9 cellular contexts compared by ENCODE assay signal in the genomic region with DNA sequence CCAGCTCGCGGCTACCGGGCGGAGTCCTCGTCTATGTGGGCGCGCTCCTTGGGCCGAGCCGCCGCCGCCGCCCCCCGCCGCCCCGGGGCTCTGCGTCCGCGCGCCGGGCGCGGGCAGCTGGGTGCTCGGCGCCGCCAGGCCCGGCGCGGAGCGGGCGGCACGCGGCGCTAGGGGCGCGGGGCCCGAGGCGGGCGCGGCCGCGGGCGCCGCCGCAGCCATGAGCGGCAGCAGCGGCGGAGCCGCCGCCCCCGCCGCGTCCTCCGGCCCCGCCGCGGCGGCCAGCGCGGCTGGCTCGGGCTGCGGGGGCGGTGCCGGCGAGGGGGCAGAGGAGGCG. TPM values are rescaled to one million over a fixed set of nuclear protein-coding genes. Genes with fewer than 3 reads are reported as not detected.
DNase-seq lines count a peak whose midpoint lies in the region; ATAC-seq, FAIRE-seq and TF ChIP-seq lines count a peak whose summit lies in the region.
"Had no signal": no experiment of that assay in that cellular context is flagged by ENCODE, and none has a peak within 500 bp of the region (broad histone marks: within the 10 kb centered on the region; RNA-seq: fewer than 3 reads in every experiment).

No MANE protein-coding gene starts in this region.

- in situ Hi-C loops in HAP-1 (cut with MboI; ENCODE audit: low sequenced_read_pairs) = loop anchor here (25.0 kb wide), 1 partner anchor 119 kb away; no protein-coding TSS in a partner anchor

- no peak for ATAC-seq in esophagus mucosa

- H3K27ac ChIP-seq in RWPE1 = peak overlapping the region; percentile 90
- H3K27ac ChIP-seq in kidney (ENCODE audit: low read depth in 2 of 2, low read length in 2 of 2) = peak overlapping the region; percentile 92

- H3K36me3 ChIP-seq in ES-I3 (ENCODE audit: insufficient read depth, low read length) (no peaks in the 10 kb centered on the region), HAP-1 (replicated peaks) (no peaks in the 10 kb centered on the region), kidney (ENCODE audit: control insufficient read depth in 1 of 2, insufficient read depth in 2 of 2, low read length in 2 of 2) (no peaks in the 10 kb centered on the region)

- POLR2A ChIA-PET in RWPE1 (lab: Yijun Ruan, JAX; ENCODE audit: low non-redundant PET) = no interaction called here

- H3K4me3 ChIP-seq in HAP-1 (peak overlapping the region; percentile 73; the same call in 1 of the 2 replicates), kidney (ENCODE audit: low read length in 2 of 2) (no peak overlapping the region)

- FAIRE-seq in kidney (lab: Jason Lieb, UNC) = no peak

- peaks cover 27% of the 10 kb centered on the region for H3K4me1 ChIP-seq in ES-I3 (ENCODE audit: insufficient read depth, low read length)
- no peaks in the 10 kb centered on the region for H3K4me1 ChIP-seq in HAP-1
- H3K4me1 ChIP-seq in kidney (ENCODE audit: control insufficient read depth in 1 of 2, insufficient read depth in 1 of 2, low read depth in 1 of 2, low read length in 2 of 2) = peaks cover 12 to 19% of the 10 kb centered on the region in 2 donors

- no peaks in the 10 kb centered on the region for H3K36me3 Mint-ChIP-seq in type B pancreatic cell
- H3K36me3 Mint-ChIP-seq: naive thymus-derived CD4-positive, alpha-beta T cell had no signal

- intact Hi-C loops in kidney (cut with DNase I) = no loop called here

- TF ChIP-seq CTCF in RWPE1 (conservative IDR thresholded peaks at IDR 0.05; ENCODE audit: low read depth) (no peak), kidney (IDR thresholded peaks at IDR 0.05; ENCODE audit: borderline replicate concordance, extremely low read depth, insufficient read depth) (no peak), type B pancreatic cell (conservative IDR thresholded peaks at IDR 0.05) (no peak)

- H3K27ac Mint-ChIP-seq in type B pancreatic cell = no peak overlapping the region

- H3K9ac ChIP-seq in ES-I3 (ENCODE audit: low read depth, low read length) (peak overlapping the region; percentile 90), kidney (ENCODE audit: low read length in 2 of 2) (no peak overlapping the region)

- no peaks in the 10 kb centered on the region for H3K27me3 ChIP-seq in HAP-1 (ENCODE audit: low read depth)

- H3K9me3 Mint-ChIP-seq in type B pancreatic cell = no peaks in the 10 kb centered on the region

- peaks cover 10% of the 10 kb centered on the region for H3K27me3 Mint-ChIP-seq in type B pancreatic cell

- CTCF ChIA-PET in RWPE1 (lab: Yijun Ruan, JAX) = no interaction called here

- no peaks in the 10 kb centered on the region for H3K9me3 ChIP-seq in ES-I3 (ENCODE audit: control insufficient read depth, insufficient read depth, low read length)
- H3K9me3 ChIP-seq in HAP-1 = no peaks in the 10 kb centered on the region
- no peaks in the 10 kb centered on the region for H3K9me3 ChIP-seq in kidney (ENCODE audit: control insufficient read depth in 1 of 2, low read length in 2 of 2)

- DNase-seq in HAP-1 (ENCODE audit: low spot score in 2 of 2) (no peak), RWPE1 (ENCODE audit: low spot score) (peak; percentile 36), kidney (no peak), OCI-M2 (lab: John Stamatoyannopoulos, UW; ENCODE audit: unreplicated experiment) (no peak), GOT3 (lab: John Stamatoyannopoulos, UW) (no peak), type B pancreatic cell (ENCODE audit: extremely low spot score, unreplicated experiment) (no peak)

- peaks cover 35% of the 10 kb centered on the region for H3K4me1 Mint-ChIP-seq in type B pancreatic cell (ENCODE audit: unreplicated experiment)

- no peak overlapping the region for H3K4me3 Mint-ChIP-seq in type B pancreatic cell

RNA-seq across cellular contexts. Expression of gene TRIO, which starts 0.3 kb away (rescaled TPM):
- total RNA-seq in kidney = 149 TPM
- polyA plus RNA-seq in kidney (ENCODE audit: insufficient read depth, low read depth, low replicate concordance) = 9.5 TPM
- total RNA-seq in esophagus mucosa = 42.0 TPM
- 61.9 and 145 TPM in 2 replicates for total RNA-seq in type B pancreatic cell (ENCODE audit: low replicate concordance)
